ENCODE assay signal across 8 cellular contexts in the genomic region with DNA sequence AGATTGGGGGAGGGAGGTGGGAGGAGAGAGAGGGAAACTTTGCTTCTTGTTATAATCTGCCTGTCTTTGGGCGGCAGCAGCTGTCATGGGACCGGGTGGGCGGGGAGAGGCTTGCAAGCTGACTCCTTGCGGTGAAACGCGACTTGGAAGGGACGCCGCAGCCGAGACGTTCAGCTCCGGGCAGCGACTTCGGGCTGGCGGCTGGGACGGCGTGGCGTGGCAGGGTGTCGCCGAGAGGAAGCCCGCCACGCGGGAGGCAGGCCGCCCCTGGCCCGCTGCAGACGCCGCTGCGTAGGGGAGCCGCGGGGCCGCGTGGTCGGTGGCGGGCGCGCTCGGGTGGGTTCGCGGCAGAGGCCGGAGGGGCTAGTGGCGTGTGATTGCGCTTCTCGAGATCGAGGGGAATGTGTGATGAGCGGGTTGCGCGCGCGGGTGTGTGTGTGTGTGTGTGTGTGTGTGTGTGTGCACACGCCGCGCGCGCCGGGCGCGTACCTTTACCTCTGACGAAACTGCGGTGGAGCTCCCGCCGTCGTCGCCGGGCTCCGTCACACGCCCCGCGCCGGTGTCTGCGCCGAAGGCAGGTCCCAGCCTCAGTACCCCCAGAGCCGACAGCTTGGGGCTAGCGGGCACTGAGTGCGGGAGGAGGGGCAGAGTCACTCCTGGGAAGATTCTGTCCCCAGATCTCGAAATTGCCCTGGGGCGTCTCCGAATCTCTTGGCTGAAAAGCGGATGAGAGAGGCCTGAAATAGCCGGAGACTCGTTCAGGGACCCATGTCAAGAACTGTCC. TPM values are rescaled to one million over a fixed set of nuclear protein-coding genes. Genes with fewer than 3 reads are reported as not detected.
DNase-seq lines count a peak whose midpoint lies in the region; ATAC-seq and TF ChIP-seq lines count a peak whose summit lies in the region.

No MANE protein-coding gene starts in this region.

- peak; percentile 92 for DNase-seq in GM13977 (ENCODE audit: low spot score)
- peak; percentile 28 for DNase-seq in NCI-H2227 treated with DMSO at 0.1 percent for 48 hours (lab: John Stamatoyannopoulos, UW)
- DNase-seq in activated CD4-positive, alpha-beta T cell treated with anti-CD3 and anti-CD28 coated beads, Interleukin-2, amount 50 U/mL, for 1 hour, result peak; percentile 72
- peak; percentile 42 to 84 (median 76) for DNase-seq in dorsolateral prefrontal cortex
- DNase-seq in right lobe of liver, result peak; percentile 88 to 95 (median 94)
- peak; percentile 80 for DNase-seq in stimulated activated CD4-positive, alpha-beta T cell treated with anti-CD3 and anti-CD28 coated beads, Interleukin-4, amount 100 ng/mL, for 24 hours
- no peak for DNase-seq in NCI-H1092 (lab: John Stamatoyannopoulos, UW)

- peaks cover 0 to 34% (median 6%) of the 10 kb centered on the region in 4 donors for H3K4me1 ChIP-seq in right lobe of liver

- H3K9me3 ChIP-seq in right lobe of liver, result no peaks in the 10 kb centered on the region

- TF ChIP-seq CTCF in GM13977 (IDR thresholded peaks at IDR 0.05; ENCODE audit: extremely low read depth, insufficient read depth, missing control alignments) (no peak), dorsolateral prefrontal cortex (IDR thresholded peaks at IDR 0.05 in 54 of 56, conservative IDR thresholded peaks at IDR 0.05 in 2 of 56; ENCODE audit: low read depth in 1 of 56, partially characterized antibody in 56 of 56) (peak in 1 of 56 donors; percentile 15), right lobe of liver (IDR thresholded peaks at IDR 0.05) (peak in 1 of 4 donors; percentile 6)

- H3K27ac ChIP-seq in dorsolateral prefrontal cortex, result peak overlapping the region in 53 of 59 donors; percentile 13 to 94 (median 81)
- H3K27ac ChIP-seq in right lobe of liver, result peak overlapping the region; percentile 90 to 95 (median 91)

- H3K36me3 ChIP-seq in right lobe of liver, result no peaks in the 10 kb centered on the region

- no peaks in the 10 kb centered on the region for H3K27me3 ChIP-seq in dorsolateral prefrontal cortex
- H3K27me3 ChIP-seq in right lobe of liver, result no peaks in the 10 kb centered on the region

- ATAC-seq in HG02759 (IDR thresholded peaks at IDR 0.05; ENCODE audit: unreplicated experiment), result peak; percentile 52
- peak; percentile 64 to 73 (median 66) for ATAC-seq in right lobe of liver

- TF ChIP-seq POLR2A in right lobe of liver (IDR thresholded peaks at IDR 0.05), result peak; percentile 48

- in situ Hi-C loops in GM13977 (cut with MboI; ENCODE audit: low pct_unique_long_range_greater_than_20kb, low sequenced_read_pairs, unreplicated experiment), result no loop called here

- H3K4me3 ChIP-seq in dorsolateral prefrontal cortex (peak overlapping the region; percentile 56 to 96 (median 82)), right lobe of liver (peak overlapping the region; percentile 87 to 95 (median 94))

- intact Hi-C loops in dorsolateral prefrontal cortex (cut with DNase I), result loop anchor here in 1 of 2 donors (5.0 kb wide), 2 partner anchors 60 to 75 kb away; no protein-coding TSS in a partner anchor
- intact Hi-C loops in right lobe of liver (cut with DNase I), result no loop called here

- 0% methylated on average over 2 of the region's 79 CpGs for WGBS in right lobe of liver (ENCODE audit: insufficient coverage, low coverage, low lambda C conversion rate, missing lambda C conversion rate)

RNA-seq across cellular contexts. Expression of a gene that starts 1.7 kb away (rescaled TPM):
- total RNA-seq in dorsolateral prefrontal cortex (10 to 100 TPM in 116 of 120 experiments, 1 to 10 TPM in 4; 4.7 to 24.2 (median 15.6) TPM), right lobe of liver (1 to 10 TPM; 2.3 to 7.5 (median 3.9) TPM)
